18 cellular contexts compared by ENCODE assay signal in genomic region chr11:10489444-10489785, GRCh38. TPM values are rescaled to one million over a fixed set of nuclear protein-coding genes. Genes with fewer than 3 reads are reported as not detected.
DNase-seq lines count a peak whose midpoint lies in the region; ATAC-seq, FAIRE-seq and TF ChIP-seq lines count a peak whose summit lies in the region.
"Had no signal": no experiment of that assay in that cellular context is flagged by ENCODE, and none has a peak within 500 bp of the region (broad histone marks: within the 10 kb centered on the region; RNA-seq: fewer than 3 reads in every experiment).

No MANE protein-coding gene starts in this region.

- dilution Hi-C loops in keratinocyte (cut with MboI; ENCODE audit: extremely low pct_ligation_motif_present, low sequenced_read_pairs): no loop called here

- H3K9me3 Mint-ChIP-seq in activated T-helper 17 cell treated with anti-CD3 and anti-CD28 coated beads, Interleukin-2, amount 50 U/mL, for 72 hours: no peaks in the 10 kb centered on the region

- no peak for FAIRE-seq in keratinocyte (lab: Jason Lieb, UNC)
- FAIRE-seq: H1, islet of Langerhans had no signal

- H3K4me1 Mint-ChIP-seq in activated T-helper 17 cell treated with anti-CD3 and anti-CD28 coated beads, Interleukin-2, amount 50 U/mL, for 72 hours: peaks cover 32% of the 10 kb centered on the region

- H3K9me3 ChIP-seq in keratinocyte (ENCODE audit: control insufficient read depth, low read depth, low read length): no peaks in the 10 kb centered on the region
- no peaks in the 10 kb centered on the region for H3K9me3 ChIP-seq in suprapubic skin
- H3K9me3 ChIP-seq: gastroesophageal sphincter, SJSA1 had no signal

- TF ChIP-seq EP300 in suprapubic skin (IDR thresholded peaks at IDR 0.05): no peak

- peak overlapping the region; percentile 17 for H2AFZ ChIP-seq in keratinocyte (ENCODE audit: control insufficient read depth, low read length)

- H3K27me3 ChIP-seq in keratinocyte (ENCODE audit: control insufficient read depth, extremely low read depth, insufficient read depth, low read length): no peaks in the 10 kb centered on the region
- H3K27me3 ChIP-seq in suprapubic skin: no peaks in the 10 kb centered on the region
- H3K27me3 ChIP-seq: gastroesophageal sphincter, SJSA1 had no signal

- no peak for ATAC-seq in activated T-helper 17 cell treated with anti-CD3 and anti-CD28 coated beads, Interleukin-2, amount 50 U/mL, for 72 hours (replicated peaks)
- ATAC-seq in GM18868 (IDR thresholded peaks at IDR 0.05; ENCODE audit: unreplicated experiment): no peak
- ATAC-seq: gastroesophageal sphincter had no signal

- no peak for TF ChIP-seq POLR2A in suprapubic skin (IDR thresholded peaks at IDR 0.05)

- H3K79me2 ChIP-seq in keratinocyte (ENCODE audit: control insufficient read depth, insufficient read depth, low read length): no peaks in the 10 kb centered on the region

- H3K4me3 ChIP-seq in keratinocyte (ENCODE audit: control insufficient read depth in 2 of 3, extremely low read depth in 1 of 3, insufficient read depth in 2 of 3, low read depth in 1 of 3, low read length in 3 of 3): peak overlapping the region in 1 of 3 experiments; percentile 4
- no peak overlapping the region for H3K4me3 ChIP-seq in suprapubic skin
- H3K4me3 ChIP-seq: gastroesophageal sphincter, SJSA1 had no signal

- H3K4me1 ChIP-seq in keratinocyte (ENCODE audit: control insufficient read depth, extremely low read depth, insufficient read depth, low read length): peaks cover 34% of the 10 kb centered on the region
- peaks cover 34% of the 10 kb centered on the region for H3K4me1 ChIP-seq in suprapubic skin

- H3K9me1 ChIP-seq in keratinocyte (ENCODE audit: control insufficient read depth, extremely low read depth, insufficient read depth, low read length): no peaks in the 10 kb centered on the region

- H3K27ac Mint-ChIP-seq in activated T-helper 17 cell treated with anti-CD3 and anti-CD28 coated beads, Interleukin-2, amount 50 U/mL, for 72 hours: peak overlapping the region; percentile 81

- no peak overlapping the region for H3K4me3 Mint-ChIP-seq in activated T-helper 17 cell treated with anti-CD3 and anti-CD28 coated beads, Interleukin-2, amount 50 U/mL, for 72 hours

- peak; percentile 28 for DNase-seq in activated CD4-positive, CD25-positive, alpha-beta regulatory T cell treated with anti-CD3 and anti-CD28 coated beads, Interleukin-2, amount 50 U/mL, for 72 hours
- no peak for DNase-seq in activated CD4-positive, CD25-positive, alpha-beta regulatory T cell (lab: John Stamatoyannopoulos, UW)
- DNase-seq in keratinocyte (ENCODE audit: low read depth, low spot score): peak; percentile 36
- DNase-seq in suprapubic skin (ENCODE audit: low spot score in 2 of 2): no peak
- no peak for DNase-seq in EL
- no peak for DNase-seq in DMS114 treated with DMSO at 0.1 percent for 48 hours (lab: John Stamatoyannopoulos, UW; ENCODE audit: unreplicated experiment)
- DNase-seq: amygdala; KG1; NCI-H187; NCI-H774; stimulated activated CD4-positive, alpha-beta T cell treated with anti-CD3 and anti-CD28 coated beads, Interleukin-2, amount 100 ng/mL, for 48 hours had no signal

- 75% methylated on average over 3 of the region's 3 CpGs for WGBS in suprapubic skin

- TF ChIP-seq CTCF in keratinocyte (optimal IDR thresholded peaks at IDR 0.05 in 1 of 3, IDR thresholded peaks at IDR 0.05 in 1 of 3, conservative IDR thresholded peaks at IDR 0.05 in 1 of 3; ENCODE audit: extremely low read depth in 1 of 3, insufficient read depth in 2 of 3, low read length in 3 of 3) (no peak), suprapubic skin (IDR thresholded peaks at IDR 0.05) (no peak)

- peak overlapping the region; percentile 77 for H3K9ac ChIP-seq in keratinocyte (ENCODE audit: control insufficient read depth, extremely low read depth, insufficient read depth, low read length)

- H3K27me3 Mint-ChIP-seq in activated T-helper 17 cell treated with anti-CD3 and anti-CD28 coated beads, Interleukin-2, amount 50 U/mL, for 72 hours: no peaks in the 10 kb centered on the region

- no peaks in the 10 kb centered on the region for H4K20me1 ChIP-seq in keratinocyte (ENCODE audit: control insufficient read depth, extremely low read depth, insufficient read depth, low read length)

- no peaks in the 10 kb centered on the region for H3K36me3 Mint-ChIP-seq in activated T-helper 17 cell treated with anti-CD3 and anti-CD28 coated beads, Interleukin-2, amount 50 U/mL, for 72 hours (ENCODE audit: low read depth)

- H3K27ac ChIP-seq in keratinocyte (ENCODE audit: control insufficient read depth, insufficient read depth, low read length) (peak overlapping the region; percentile 95), suprapubic skin (peak overlapping the region; percentile 90)
- H3K27ac ChIP-seq: 22Rv1, SJSA1 had no signal

- H3K36me3 ChIP-seq in keratinocyte (ENCODE audit: control insufficient read depth in 2 of 2, extremely low read depth in 1 of 2, insufficient read depth in 2 of 2, low read length in 2 of 2): peaks cover 15 to 24% of the 10 kb centered on the region in 2 experiments
- peaks cover 11% of the 10 kb centered on the region for H3K36me3 ChIP-seq in suprapubic skin
- H3K36me3 ChIP-seq: SJSA1 had no signal

- peak overlapping the region; percentile 63 for H3K4me2 ChIP-seq in keratinocyte (ENCODE audit: control insufficient read depth, extremely low read depth, insufficient read depth, low read depth, low read length)

RNA-seq across cellular contexts. Expression of gene AMPD3, which starts 34.4 kb away (rescaled TPM):
- total RNA-seq in activated T-helper 17 cell treated with anti-CD3 and anti-CD28 coated beads, Interleukin-2, amount 50 U/mL, for 72 hours: 100 to 1,000 TPM in 1 of 2 donors, 10 to 100 TPM in 1; 30.6 to 179 TPM
- 11.1 to 12.5 TPM (median 11.2 TPM) in 3 replicates for polyA plus RNA-seq in keratinocyte
- 13.1 TPM for polyA plus RNA-seq in keratinocyte (2011; ENCODE audit: low read depth)
- polyA plus RNA-seq in keratinocyte (2011; cell fraction: cytosol; rRNA removed): 8.2 and 10.3 TPM in 2 replicates
- 21.1 and 23.1 TPM in 2 replicates for polyA plus RNA-seq in keratinocyte (2011; cell fraction: nucleus; rRNA removed)
- 8.3 and 15.0 TPM in 2 replicates for polyA plus RNA-seq in keratinocyte (2012; ENCODE audit: low replicate concordance)
- 15.9 to 20.6 TPM (median 16.8 TPM) in 3 replicates for polyA minus RNA-seq in keratinocyte
- 16.9 TPM for polyA minus RNA-seq in keratinocyte (2011; cell fraction: cytosol; rRNA and poly(A)+ RNA removed)
- polyA minus RNA-seq in keratinocyte (2011; cell fraction: nucleus; rRNA and poly(A)+ RNA removed): 23.8 and 25.1 TPM in 2 replicates
- 10 to 100 TPM; 23.5 to 51.7 (median 27.4) TPM for total RNA-seq in suprapubic skin

RNA-seq across cellular contexts. Expression of gene RNF141, which starts 51.6 kb away (rescaled TPM):
- 1 to 10 TPM; 7.8 to 8.5 TPM for total RNA-seq in activated T-helper 17 cell treated with anti-CD3 and anti-CD28 coated beads, Interleukin-2, amount 50 U/mL, for 72 hours
- 27.8 to 59.1 TPM (median 45.2 TPM) in 3 replicates for polyA plus RNA-seq in keratinocyte
- 56.1 TPM for polyA plus RNA-seq in keratinocyte (2011; ENCODE audit: low read depth)
- polyA plus RNA-seq in keratinocyte (2011; cell fraction: cytosol; rRNA removed): 26.5 and 45.6 TPM in 2 replicates
- 13.4 and 21.0 TPM in 2 replicates for polyA plus RNA-seq in keratinocyte (2011; cell fraction: nucleus; rRNA removed)
- polyA plus RNA-seq in keratinocyte (2012; ENCODE audit: low replicate concordance): 34.4 and 54.8 TPM in 2 replicates
- polyA minus RNA-seq in keratinocyte: 9.1 to 40.1 TPM (median 34.0 TPM) in 3 replicates
- 28.4 TPM for polyA minus RNA-seq in keratinocyte (2011; cell fraction: cytosol; rRNA and poly(A)+ RNA removed)
- polyA minus RNA-seq in keratinocyte (2011; cell fraction: nucleus; rRNA and poly(A)+ RNA removed): 8.3 and 14.4 TPM in 2 replicates
- 10 to 100 TPM; 68.2 to 83.4 (median 73.7) TPM for total RNA-seq in suprapubic skin

Comparison
In these comparisons a context has a peak if more than half of its experiments do, and no peak if none do; other contexts are left out.
1. DNase-seq: peak in activated CD4-positive, CD25-positive, alpha-beta regulatory T cell treated with anti-CD3 and anti-CD28 coated beads, Interleukin-2, amount 50 U/mL, for 72 hours (single experiment) and keratinocyte (single experiment); none in activated CD4-positive, CD25-positive, alpha-beta regulatory T cell (0 of 4), suprapubic skin (0 of 2), EL (single experiment) and DMS114 treated with DMSO at 0.1 percent for 48 hours (single experiment).
2. RNA of gene RNF141, which starts 51.6 kb away (total RNA-seq): 68.2 to 83.4 TPM in suprapubic skin; 7.8 to 8.5 TPM in activated T-helper 17 cell treated with anti-CD3 and anti-CD28 coated beads, Interleukin-2, amount 50 U/mL, for 72 hours; every median in the first group is over 4 times any median in the second.